Comparison of ENCODE assay signal across 2 cellular contexts in genomic region chr19:8357007-8357521, GRCh38.
TF ChIP-seq lines count a peak whose summit lies in the region.

No MANE protein-coding gene starts in this region.

TF ChIP-seq in A549, 52 proteins besides CTCF, POLR2A, EP300 and RAD21:
- TF ChIP-seq HDAC2 (IDR thresholded peaks at IDR 0.05), result no peak

TF ChIP-seq in liver, 16 proteins besides CTCF, POLR2A, EP300 and RAD21:
- TF ChIP-seq TAF1 (conservative IDR thresholded peaks at IDR 0.05) (no peak), HNF4G (IDR thresholded peaks at IDR 0.05) (peak; percentile 49), REST (IDR thresholded peaks at IDR 0.05) (peak; percentile 38), FOXA2 (IDR thresholded peaks at IDR 0.05) (peak; percentile 42), NR2F2 (IDR thresholded peaks at IDR 0.05) (peak; percentile 17), GABPA (IDR thresholded peaks at IDR 0.05 in 1 of 2, conservative IDR thresholded peaks at IDR 0.05 in 1 of 2) (peak in 1 of 2 donors; percentile 15), YY1 (IDR thresholded peaks at IDR 0.05) (no peak), SP1 (IDR thresholded peaks at IDR 0.05) (peak; percentile 83), JUND (IDR thresholded peaks at IDR 0.05) (peak; percentile 42 to 80), FOXA1 (IDR thresholded peaks at IDR 0.05) (no peak), ZBTB33 (IDR thresholded peaks at IDR 0.05) (peak; percentile 77), MAX (IDR thresholded peaks at IDR 0.05) (peak; percentile 66), ATF3 (IDR thresholded peaks at IDR 0.05) (peak; percentile 38), HNF4A (conservative IDR thresholded peaks at IDR 0.05) (peak; percentile 91), EGR1 (IDR thresholded peaks at IDR 0.05; ENCODE audit: low read depth in 2 of 2) (no peak), RXRA (IDR thresholded peaks at IDR 0.05) (peak; percentile 82 to 95)
